Comparison of ENCODE assay signal across 8 cellular contexts in genomic region chrX:102546818-102547493, GRCh38. TPM values are rescaled to one million over a fixed set of nuclear protein-coding genes. Genes with fewer than 3 reads are reported as not detected.
DNase-seq lines count a peak whose midpoint lies in the region; ATAC-seq and TF ChIP-seq lines count a peak whose summit lies in the region.

No MANE protein-coding gene starts in this region.

- DNase-seq in NCI-H146 treated with DMSO at 0.1 percent for 48 hours (lab: John Stamatoyannopoulos, UW; ENCODE audit: unreplicated experiment): peak; percentile 28
- DNase-seq in astrocyte of the cerebellum (ENCODE audit: low read depth): no peak
- DNase-seq in skeletal muscle cell (ENCODE audit: low read depth): no peak
- DNase-seq in central memory CD4-positive, alpha-beta T cell: no peak
- DNase-seq in spleen: no peak
- DNase-seq in vagina (ENCODE audit: extremely low spot score in 2 of 2): no peak
- no peak for DNase-seq in HAP-1 (ENCODE audit: low spot score in 2 of 2)

- intact Hi-C loops in spleen (cut with DNase I; ENCODE audit: low total_unique reads): no loop called here
- intact Hi-C loops in vagina (cut with DNase I): no loop called here

- H3K9me3 ChIP-seq in spleen (no peaks in the 10 kb centered on the region), vagina (no peaks in the 10 kb centered on the region), HAP-1 (no peaks in the 10 kb centered on the region)

- no peak for TF ChIP-seq CTCF in astrocyte of the cerebellum (IDR thresholded peaks at IDR 0.05; ENCODE audit: low read depth, low read length, missing control alignments)
- no peak for TF ChIP-seq CTCF in spleen (IDR thresholded peaks at IDR 0.05 in 8 of 11, conservative IDR thresholded peaks at IDR 0.05 in 3 of 11)
- TF ChIP-seq CTCF in vagina (IDR thresholded peaks at IDR 0.05): no peak

- TF ChIP-seq POLR2A in spleen (IDR thresholded peaks at IDR 0.05) (no peak), vagina (IDR thresholded peaks at IDR 0.05) (no peak)

- peak overlapping the region; percentile 37 for H3K4me3 ChIP-seq in astrocyte of the cerebellum (ENCODE audit: low read depth, low read length)
- peak overlapping the region; percentile 41 for H3K4me3 ChIP-seq in skeletal muscle cell (ENCODE audit: low read depth, low read length)
- peak overlapping the region in 3 of 8 donors; percentile 13 to 26 (median 16) for H3K4me3 ChIP-seq in spleen
- H3K4me3 ChIP-seq in vagina: no peak overlapping the region
- H3K4me3 ChIP-seq in HAP-1: no peak overlapping the region

- no peak overlapping the region for H3K27ac ChIP-seq in spleen
- no peak overlapping the region for H3K27ac ChIP-seq in vagina

- no peaks in the 10 kb centered on the region for H3K36me3 ChIP-seq in spleen
- H3K36me3 ChIP-seq in vagina: no peaks in the 10 kb centered on the region
- H3K36me3 ChIP-seq in HAP-1 (replicated peaks): no peaks in the 10 kb centered on the region

- H3K27me3 ChIP-seq in spleen (replicated peaks in 1 of 7) (peaks cover 0 to 15% (median 9%) of the 10 kb centered on the region in 7 donors), vagina (no peaks in the 10 kb centered on the region), HAP-1 (ENCODE audit: low read depth) (peaks cover 2% of the 10 kb centered on the region; the same call in 1 of the 2 replicates)

- in situ Hi-C loops in astrocyte of the cerebellum (cut with HindIII; ENCODE audit: low sequenced_read_pairs) (no loop called here), HAP-1 (cut with MboI; ENCODE audit: low sequenced_read_pairs) (no loop called here)

- peak; percentile 81 for ATAC-seq in GM19023 (IDR thresholded peaks at IDR 0.05; ENCODE audit: unreplicated experiment)

- 14 to 57% (median 34%) methylated on average over 24 to 35 of the region's 35 CpGs for WGBS in spleen, 5 donors

- H3K4me1 ChIP-seq in spleen (no peaks in the 10 kb centered on the region), vagina (no peaks in the 10 kb centered on the region), HAP-1 (no peaks in the 10 kb centered on the region)

RNA-seq across cellular contexts. Expression of gene TMSB15A, which starts 30.4 kb away (rescaled TPM):
- 1 to 10 TPM in 1 of 7 donors, under 1 TPM in 1, not detected in 5; 0.57 to 3.0 TPM for total RNA-seq in spleen
- 1 to 10 TPM in 2 of 3 donors, under 1 TPM in 1; 0.70 to 1.8 (median 1.0) TPM for polyA plus RNA-seq in spleen
- total RNA-seq in vagina: not detected

RNA-seq across cellular contexts. Expression of gene ARMCX5, which starts 52.4 kb away (rescaled TPM):
- total RNA-seq in spleen: 10 to 100 TPM in 3 of 7 donors, 1 to 10 TPM in 4; 6.8 to 19.1 (median 9.2) TPM
- polyA plus RNA-seq in spleen: 1 to 10 TPM; 5.3 to 6.1 (median 5.7) TPM
- total RNA-seq in vagina: 9.6 TPM

Comparison
In these comparisons a context has a peak if more than half of its experiments do, and no peak if none do; other contexts are left out.
1. H3K4me3 ChIP-seq: peak in astrocyte of the cerebellum (single experiment) and skeletal muscle cell (single experiment); none in vagina (0 of 2) and HAP-1 (single experiment).